25 cellular contexts compared by ENCODE assay signal in the genomic region with DNA sequence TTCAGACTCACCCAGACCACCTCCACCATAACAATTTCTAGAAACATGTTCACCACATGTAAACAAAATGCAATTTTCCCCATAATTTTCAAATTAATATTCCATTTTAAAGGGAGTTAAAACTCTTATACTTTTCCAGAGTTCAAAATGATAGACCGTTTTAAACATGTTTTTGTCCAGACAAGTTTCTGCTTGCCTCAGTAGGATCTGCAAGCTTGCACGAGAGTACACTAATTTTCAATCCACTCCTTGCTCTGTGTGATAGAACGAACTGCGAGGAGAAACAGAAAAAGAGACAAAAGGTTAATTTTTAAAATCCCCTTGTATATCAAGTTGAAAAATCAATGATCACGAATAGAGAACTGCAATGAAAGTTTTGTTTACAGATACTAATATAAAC. TPM values are rescaled to one million over a fixed set of nuclear protein-coding genes. Genes with fewer than 3 reads are reported as not detected.
"Had no signal": no experiment of that assay in that cellular context is flagged by ENCODE, and none has a peak within 500 bp of the region (broad histone marks: within the 10 kb centered on the region; RNA-seq: fewer than 3 reads in every experiment).

No MANE protein-coding gene starts in this region.

- H3K36me3 ChIP-seq: adrenal gland had no signal

- H3K4me3 ChIP-seq: adrenal gland, Peyer's patch had no signal

- H3K4me3 Mint-ChIP-seq: activated CD4-positive, alpha-beta T cell treated with anti-CD3 and anti-CD28 coated beads for 36 hours; activated CD8-positive, alpha-beta T cell treated with anti-CD3 and anti-CD28 coated beads for 36 hours; activated naive CD8-positive, alpha-beta T cell treated with anti-CD3 and anti-CD28 coated beads, Interleukin-2, amount 10 ng/mL, durations not matched to agents 7 days and 5 days; T-cell had no signal

- H3K27ac ChIP-seq: adrenal gland, Peyer's patch had no signal

- H3K9me3 ChIP-seq: adrenal gland, Peyer's patch had no signal

- H3K9me3 Mint-ChIP-seq: activated CD8-positive, alpha-beta T cell treated with anti-CD3 and anti-CD28 coated beads for 36 hours; activated naive CD8-positive, alpha-beta T cell treated with anti-CD3 and anti-CD28 coated beads, Interleukin-2, amount 10 ng/mL, durations not matched to agents 7 days and 5 days; T-cell had no signal

- H3K27ac Mint-ChIP-seq: activated CD4-positive, alpha-beta T cell treated with anti-CD3 and anti-CD28 coated beads for 36 hours; activated CD8-positive, alpha-beta T cell treated with anti-CD3 and anti-CD28 coated beads for 36 hours; activated naive CD8-positive, alpha-beta T cell treated with anti-CD3 and anti-CD28 coated beads, Interleukin-2, amount 10 ng/mL, durations not matched to agents 7 days and 5 days; T-cell had no signal

- H3K27me3 ChIP-seq: adrenal gland, Peyer's patch had no signal

- FAIRE-seq: TTC549 had no signal

- DNase-seq: activated CD4-positive, alpha-beta T cell treated with anti-CD3 and anti-CD28 coated beads for 36 hours; activated CD4-positive, CD25-positive, alpha-beta regulatory T cell; activated CD8-positive, alpha-beta memory T cell treated with anti-CD3 and anti-CD28 coated beads, Interleukin-2, amount 50 U/mL, for 48 hours; activated CD8-positive, alpha-beta T cell treated with anti-CD3 and anti-CD28 coated beads for 36 hours; activated naive CD4-positive, alpha-beta T cell treated with anti-CD3 and anti-CD28 coated beads, Interleukin-2, amount 50 U/mL, for 16 hours; activated naive CD8-positive, alpha-beta T cell treated with anti-CD3 and anti-CD28 coated beads, Interleukin-2, amount 10 ng/mL, durations not matched to agents 7 days and 5 days; activated T-cell treated with anti-CD3 and anti-CD28 coated beads, Interleukin-2, amount 50 U/mL, for 1 hour; adrenal gland; anterior cingulate cortex; central memory CD4-positive, alpha-beta T cell; IMR-90; KG1; MV-4-11; NCI-H1105; NCI-H1436 treated with DMSO at 0.1 percent for 48 hours; NCI-H187; NCI-H2081; NCI-H524; Peyer's patch; SIG-M5; T-cell; T-helper 2 cell; T1000 had no signal

- ATAC-seq: activated CD4-positive, alpha-beta T cell treated with anti-CD3 and anti-CD28 coated beads for 36 hours; activated CD8-positive, alpha-beta T cell treated with anti-CD3 and anti-CD28 coated beads for 36 hours; T-cell had no signal

RNA-seq across cellular contexts. Expression of a gene that starts 37.9 kb away (rescaled TPM):
- total RNA-seq: activated naive CD8-positive, alpha-beta T cell treated with anti-CD3 and anti-CD28 coated beads, Interleukin-2, amount 10 ng/mL, durations not matched to agents 7 days and 5 days; IMR-90; LHCN-M2; Peyer's patch had no signal
- polyA plus RNA-seq: adrenal gland had no signal

RNA-seq across cellular contexts. Expression of a gene that starts 40.6 kb away (rescaled TPM):
- total RNA-seq: activated CD4-positive, alpha-beta T cell treated with anti-CD3 and anti-CD28 coated beads for 36 hours; activated CD8-positive, alpha-beta T cell treated with anti-CD3 and anti-CD28 coated beads for 36 hours; IMR-90; LHCN-M2 had no signal
- polyA plus RNA-seq: IMR-90 had no signal
